Comparison of ENCODE assay signal across 8 cellular contexts in genomic region chr3:126208618-126209256, GRCh38. TPM values are rescaled to one million over a fixed set of nuclear protein-coding genes. Genes with fewer than 3 reads are reported as not detected.
DNase-seq lines count a peak whose midpoint lies in the region; ATAC-seq and TF ChIP-seq lines count a peak whose summit lies in the region.

No MANE protein-coding gene starts in this region.

- H3K27me3 ChIP-seq in liver (ENCODE audit: control insufficient read depth in 4 of 4, insufficient read depth in 4 of 4, low read length in 3 of 4): no peaks in the 10 kb centered on the region

- no peak for TF ChIP-seq CTCF in brain (conservative IDR thresholded peaks at IDR 0.05)
- TF ChIP-seq CTCF in liver (IDR thresholded peaks at IDR 0.05; ENCODE audit: low read depth, low read length, missing input control): no peak

- peaks cover 0 to 11% (median 6%) of the 10 kb centered on the region in 4 donors for H3K4me1 ChIP-seq in liver (ENCODE audit: control insufficient read depth in 4 of 4, insufficient read depth in 4 of 4, low read length in 3 of 4)

- whole genome bisulfite sequencing in liver: 55% methylated on average over 11 of the region's 11 CpGs

- H3K9ac ChIP-seq in liver (ENCODE audit: low read depth in 1 of 2, low read length in 2 of 2): no peak overlapping the region

- H3K9me3 ChIP-seq in liver (ENCODE audit: control insufficient read depth in 4 of 4, low read length in 3 of 4): no peaks in the 10 kb centered on the region

- peak overlapping the region in 2 of 5 experiments; percentile 8 to 65 for H3K4me3 Mint-ChIP-seq in brain
- no peak overlapping the region for H3K4me3 Mint-ChIP-seq in stimulated activated effector memory CD8-positive, alpha-beta T cell treated with anti-CD3 and anti-CD28 coated beads, Interleukin-12 subunit alpha, Interleukin-12 subunit beta, amount 100 ng/mL, for 72 hours

- H3K36me3 ChIP-seq in liver (ENCODE audit: control insufficient read depth in 4 of 4, insufficient read depth in 3 of 4, low read depth in 1 of 4, low read length in 3 of 4): no peaks in the 10 kb centered on the region

- TF ChIP-seq RAD21 in liver (IDR thresholded peaks at IDR 0.05): no peak

- H3K27ac Mint-ChIP-seq in brain: peak overlapping the region in 4 of 5 experiments; percentile 18 to 87 (median 78)
- H3K27ac Mint-ChIP-seq in stimulated activated effector memory CD8-positive, alpha-beta T cell treated with anti-CD3 and anti-CD28 coated beads, Interleukin-12 subunit alpha, Interleukin-12 subunit beta, amount 100 ng/mL, for 72 hours: no peak overlapping the region

- H3K4me3 ChIP-seq in liver (ENCODE audit: low read depth in 1 of 3, low read length in 3 of 3): no peak overlapping the region

- no peak overlapping the region for H3K27ac ChIP-seq in liver (ENCODE audit: low read depth in 1 of 2, low read length in 2 of 2)

- H3K27me3 Mint-ChIP-seq in brain: peaks cover 37% of the 10 kb centered on the region

- H3K36me3 Mint-ChIP-seq in brain: no peaks in the 10 kb centered on the region
- H3K36me3 Mint-ChIP-seq in stimulated activated effector memory CD8-positive, alpha-beta T cell treated with anti-CD3 and anti-CD28 coated beads, Interleukin-12 subunit alpha, Interleukin-12 subunit beta, amount 100 ng/mL, for 72 hours: no peaks in the 10 kb centered on the region

- DNase-seq in COR-L47 (lab: John Stamatoyannopoulos, UW): peak; percentile 99
- peak; percentile 95 for DNase-seq in NCI-H2029 (lab: John Stamatoyannopoulos, UW)
- DNase-seq in activated gamma-delta T cell (lab: John Stamatoyannopoulos, UW): no peak
- DNase-seq in stimulated activated effector memory CD8-positive, alpha-beta T cell treated with anti-CD3 and anti-CD28 coated beads, Interleukin-12 subunit alpha, Interleukin-12 subunit beta, amount 100 ng/mL, for 72 hours (ENCODE audit: low spot score in 2 of 2): no peak

- peaks cover 0 to 6% (median 2%) of the 10 kb centered on the region in 5 experiments for H3K9me3 Mint-ChIP-seq in brain
- H3K9me3 Mint-ChIP-seq in stimulated activated effector memory CD8-positive, alpha-beta T cell treated with anti-CD3 and anti-CD28 coated beads, Interleukin-12 subunit alpha, Interleukin-12 subunit beta, amount 100 ng/mL, for 72 hours: no peaks in the 10 kb centered on the region

- H3K4me1 Mint-ChIP-seq in brain: peaks cover 24% of the 10 kb centered on the region
- peaks cover 13% of the 10 kb centered on the region for H3K4me1 Mint-ChIP-seq in stimulated activated effector memory CD8-positive, alpha-beta T cell treated with anti-CD3 and anti-CD28 coated beads, Interleukin-12 subunit alpha, Interleukin-12 subunit beta, amount 100 ng/mL, for 72 hours

- ATAC-seq in HG03520 (IDR thresholded peaks at IDR 0.05; ENCODE audit: unreplicated experiment): no peak
- ATAC-seq in HG02571 (IDR thresholded peaks at IDR 0.05; ENCODE audit: unreplicated experiment): no peak
- ATAC-seq in stimulated activated effector memory CD8-positive, alpha-beta T cell treated with anti-CD3 and anti-CD28 coated beads, Interleukin-12 subunit alpha, Interleukin-12 subunit beta, amount 100 ng/mL, for 72 hours: no peak

TF ChIP-seq in liver, 16 proteins besides CTCF, POLR2A, EP300 and RAD21:
- TF ChIP-seq RXRA (IDR thresholded peaks at IDR 0.05): peak in 1 of 2 donors; percentile 31
- no peak for TF ChIP-seq FOXA1 (IDR thresholded peaks at IDR 0.05)
- peak; percentile 42 for TF ChIP-seq YY1 (IDR thresholded peaks at IDR 0.05)
- no peak for TF ChIP-seq ATF3 (IDR thresholded peaks at IDR 0.05)
- TF ChIP-seq, protein P1, sequence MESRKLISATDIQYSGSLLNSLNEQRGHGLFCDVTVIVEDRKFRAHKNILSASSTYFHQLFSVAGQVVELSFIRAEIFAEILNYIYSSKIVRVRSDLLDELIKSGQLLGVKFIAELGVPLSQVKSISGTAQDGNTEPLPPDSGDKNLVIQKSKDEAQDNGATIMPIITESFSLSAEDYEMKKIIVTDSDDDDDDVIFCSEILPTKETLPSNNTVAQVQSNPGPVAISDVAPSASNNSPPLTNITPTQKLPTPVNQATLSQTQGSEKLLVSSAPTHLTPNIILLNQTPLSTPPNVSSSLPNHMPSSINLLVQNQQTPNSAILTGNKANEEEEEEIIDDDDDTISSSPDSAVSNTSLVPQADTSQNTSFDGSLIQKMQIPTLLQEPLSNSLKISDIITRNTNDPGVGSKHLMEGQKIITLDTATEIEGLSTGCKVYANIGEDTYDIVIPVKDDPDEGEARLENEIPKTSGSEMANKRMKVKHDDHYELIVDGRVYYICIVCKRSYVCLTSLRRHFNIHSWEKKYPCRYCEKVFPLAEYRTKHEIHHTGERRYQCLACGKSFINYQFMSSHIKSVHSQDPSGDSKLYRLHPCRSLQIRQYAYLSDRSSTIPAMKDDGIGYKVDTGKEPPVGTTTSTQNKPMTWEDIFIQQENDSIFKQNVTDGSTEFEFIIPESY (IDR thresholded peaks at IDR 0.05): no peak
- peak; percentile 75 to 81 for TF ChIP-seq JUND (IDR thresholded peaks at IDR 0.05)
- no peak for TF ChIP-seq EGR1 (IDR thresholded peaks at IDR 0.05; ENCODE audit: low read depth in 2 of 2)
- peak; percentile 27 to 53 for TF ChIP-seq HNF4A (conservative IDR thresholded peaks at IDR 0.05)
- no peak for TF ChIP-seq NR2F2 (IDR thresholded peaks at IDR 0.05)
- peak; percentile 21 for TF ChIP-seq SP1 (IDR thresholded peaks at IDR 0.05)
- no peak for TF ChIP-seq REST (IDR thresholded peaks at IDR 0.05)
- TF ChIP-seq GABPA (IDR thresholded peaks at IDR 0.05 in 1 of 2, conservative IDR thresholded peaks at IDR 0.05 in 1 of 2): peak in 1 of 2 donors; percentile 81
- TF ChIP-seq MAX (IDR thresholded peaks at IDR 0.05): no peak

RNA-seq across cellular contexts. Expression of gene ALDH1L1, which starts 28.4 kb away (rescaled TPM):
- 25.0 TPM for polyA plus RNA-seq in brain (ENCODE audit: insufficient read depth, low read depth, low replicate concordance)
- total RNA-seq in liver: 100 to 1,000 TPM in 1 of 2 donors, 10 to 100 TPM in 1; 46.7 to 189 TPM
- polyA plus RNA-seq in liver: 100 to 1,000 TPM; 105 to 234 TPM

Comparison
In these comparisons a context has a peak if more than half of its experiments do, and no peak if none do; other contexts are left out.
1. DNase-seq: peak in COR-L47 (single experiment) and NCI-H2029 (single experiment); none in activated gamma-delta T cell (single experiment) and stimulated activated effector memory CD8-positive, alpha-beta T cell treated with anti-CD3 and anti-CD28 coated beads, Interleukin-12 subunit alpha, Interleukin-12 subunit beta, amount 100 ng/mL, for 72 hours (0 of 2).